In genomic region chr17:68310141-68310540, GRCh38 we compare ENCODE assay signal across 15 cellular contexts. TPM values are rescaled to one million over a fixed set of nuclear protein-coding genes. Genes with fewer than 3 reads are reported as not detected.
DNase-seq lines count a peak whose midpoint lies in the region; ATAC-seq, FAIRE-seq and TF ChIP-seq lines count a peak whose summit lies in the region.
"Had no signal": no experiment of that assay in that cellular context is flagged by ENCODE, and none has a peak within 500 bp of the region (broad histone marks: within the 10 kb centered on the region; RNA-seq: fewer than 3 reads in every experiment).

No MANE protein-coding gene starts in this region.

- H3K4me2 ChIP-seq in HepG2 (ENCODE audit: low read depth, low read length): no peak overlapping the region

- H3K4me1 ChIP-seq in HepG2 (ENCODE audit: insufficient read depth, low read length) (peaks cover 59% of the 10 kb centered on the region), right lobe of liver (peaks cover 0 to 5% (median 2%) of the 10 kb centered on the region in 4 donors), suprapubic skin (peaks cover 11% of the 10 kb centered on the region), upper lobe of left lung (peaks cover 0 to 11% (median 6%) of the 10 kb centered on the region in 4 donors)

- no peak overlapping the region for H3K27ac ChIP-seq in HepG2 (ENCODE audit: extremely low read length, insufficient read depth, low read length)
- no peak overlapping the region for H3K27ac ChIP-seq in right lobe of liver
- no peak overlapping the region for H3K27ac ChIP-seq in suprapubic skin
- no peak overlapping the region for H3K27ac ChIP-seq in upper lobe of left lung
- H3K27ac ChIP-seq: SJSA1, upper lobe of right lung had no signal

- H3K4me3 Mint-ChIP-seq in activated CD8-positive, alpha-beta T cell treated with anti-CD3 and anti-CD28 coated beads for 36 hours: no peak overlapping the region
- no peak overlapping the region for H3K4me3 Mint-ChIP-seq in activated naive CD8-positive, alpha-beta T cell treated with anti-CD3 and anti-CD28 coated beads, Interleukin-2, amount 50 U/mL, for 24 hours
- no peak overlapping the region for H3K4me3 Mint-ChIP-seq in stimulated activated effector memory CD8-positive, alpha-beta T cell treated with anti-CD3 and anti-CD28 coated beads, Interleukin-12 subunit alpha, Interleukin-12 subunit beta, amount 100 ng/mL, for 72 hours
- H3K4me3 Mint-ChIP-seq: activated B cell treated with CpG ODN at 0.5 μM for 24 hours had no signal

- TF ChIP-seq EP300 in HepG2 (IDR thresholded peaks at IDR 0.05; ENCODE audit: low read depth in 2 of 2, low read length in 2 of 2) (no peak; a peak in 1 of 4 replicates), HepG2 (CRISPR knock-in tag; IDR thresholded peaks at IDR 0.05; ENCODE audit: borderline replicate concordance) (no peak), suprapubic skin (IDR thresholded peaks at IDR 0.05) (no peak), upper lobe of left lung (IDR thresholded peaks at IDR 0.05) (no peak)

- no peak overlapping the region for H3K27ac Mint-ChIP-seq in activated CD8-positive, alpha-beta T cell treated with anti-CD3 and anti-CD28 coated beads for 36 hours
- no peak overlapping the region for H3K27ac Mint-ChIP-seq in activated naive CD8-positive, alpha-beta T cell treated with anti-CD3 and anti-CD28 coated beads, Interleukin-2, amount 50 U/mL, for 24 hours
- no peak overlapping the region for H3K27ac Mint-ChIP-seq in stimulated activated effector memory CD8-positive, alpha-beta T cell treated with anti-CD3 and anti-CD28 coated beads, Interleukin-12 subunit alpha, Interleukin-12 subunit beta, amount 100 ng/mL, for 72 hours
- H3K27ac Mint-ChIP-seq: activated B cell treated with CpG ODN at 0.5 μM for 24 hours had no signal

- POLR2A ChIA-PET in HepG2 (lab: Yijun Ruan, JAX): no interaction called here
- POLR2A ChIA-PET in activated CD8-positive, alpha-beta T cell treated with anti-CD3 and anti-CD28 coated beads for 36 hours (lab: Charles Lee): interaction anchor here (0.8 kb wide), 1 partner anchor 10 kb away, joined by 3 read pairs; no protein-coding TSS in a partner anchor

- intact Hi-C loops in HepG2 (cut with micrococcal nuclease; ENCODE audit: unreplicated experiment): no loop called here
- intact Hi-C loops in right lobe of liver (cut with DNase I): no loop called here
- intact Hi-C loops in activated CD8-positive, alpha-beta T cell treated with anti-CD3 and anti-CD28 coated beads for 36 hours (cut with micrococcal nuclease): no loop called here

- no peaks in the 10 kb centered on the region for H4K20me1 ChIP-seq in HepG2 (ENCODE audit: insufficient read depth, low read length)

- TF ChIP-seq POLR2A in HepG2 (IDR thresholded peaks at IDR 0.05; ENCODE audit: insufficient read depth in 1 of 2, low read depth in 2 of 2, low read length in 2 of 2) (no peak), right lobe of liver (IDR thresholded peaks at IDR 0.05) (no peak), suprapubic skin (IDR thresholded peaks at IDR 0.05) (no peak), upper lobe of left lung (IDR thresholded peaks at IDR 0.05) (no peak)

- H3K9ac ChIP-seq in HepG2 (ENCODE audit: insufficient read depth, low read depth, low read length): no peak overlapping the region

- CTCF ChIA-PET in HepG2 (lab: Yijun Ruan, JAX; ENCODE audit: low intra/inter-chr PET ratio, low total read pairs): no interaction called here
- CTCF ChIA-PET in activated CD8-positive, alpha-beta T cell treated with anti-CD3 and anti-CD28 coated beads for 36 hours (lab: Charles Lee): interaction anchor here (0.7 to 1.3 kb wide), 3 partner anchors 9 to 25 kb away, joined by 3 to 4 read pairs (median 3); no protein-coding TSS in a partner anchor

- no peaks in the 10 kb centered on the region for H3K27me3 ChIP-seq in HepG2 (ENCODE audit: control insufficient read depth in 1 of 2, insufficient read depth in 2 of 2, low read length in 2 of 2)
- H3K27me3 ChIP-seq in right lobe of liver: no peaks in the 10 kb centered on the region
- no peaks in the 10 kb centered on the region for H3K27me3 ChIP-seq in suprapubic skin
- H3K27me3 ChIP-seq in upper lobe of left lung: no peaks in the 10 kb centered on the region
- H3K27me3 ChIP-seq: SJSA1, upper lobe of right lung had no signal

- no peak for TF ChIP-seq CTCF in HepG2 (CRISPR knock-in tag; IDR thresholded peaks at IDR 0.05)
- TF ChIP-seq CTCF in right lobe of liver (IDR thresholded peaks at IDR 0.05): no peak
- no peak for TF ChIP-seq CTCF in activated CD8-positive, alpha-beta T cell treated with anti-CD3 and anti-CD28 coated beads for 36 hours (IDR thresholded peaks at IDR 0.05)
- no peak for TF ChIP-seq CTCF in suprapubic skin (IDR thresholded peaks at IDR 0.05)
- no peak for TF ChIP-seq CTCF in upper lobe of left lung (IDR thresholded peaks at IDR 0.05)

- no peak for TF ChIP-seq RAD21 in HepG2 (CRISPR knock-in tag; IDR thresholded peaks at IDR 0.05)

- H3K9me3 ChIP-seq in HepG2 (ENCODE audit: low read length): no peaks in the 10 kb centered on the region
- H3K9me3 ChIP-seq in right lobe of liver: no peaks in the 10 kb centered on the region
- no peaks in the 10 kb centered on the region for H3K9me3 ChIP-seq in suprapubic skin
- no peaks in the 10 kb centered on the region for H3K9me3 ChIP-seq in upper lobe of left lung
- H3K9me3 ChIP-seq: SJSA1, upper lobe of right lung had no signal

- no peaks in the 10 kb centered on the region for H3K79me2 ChIP-seq in HepG2 (ENCODE audit: insufficient read depth, low read length)

- H2AFZ ChIP-seq in HepG2 (ENCODE audit: low read length): no peak overlapping the region

- no TSS peak for BruUV-seq in HepG2 (replicated peaks; lab: Mats Ljungman, UMichigan)

- H3K36me3 ChIP-seq in HepG2 (replicated peaks in 1 of 2; ENCODE audit: control insufficient read depth in 1 of 2, insufficient read depth in 2 of 2, low read length in 2 of 2): no peaks in the 10 kb centered on the region; a peak in 1 of 5 replicates
- no peaks in the 10 kb centered on the region for H3K36me3 ChIP-seq in right lobe of liver
- no peaks in the 10 kb centered on the region for H3K36me3 ChIP-seq in suprapubic skin
- H3K36me3 ChIP-seq in upper lobe of left lung: no peaks in the 10 kb centered on the region
- H3K36me3 ChIP-seq: SJSA1, upper lobe of right lung had no signal

- ATAC-seq in HepG2 (no peak), right lobe of liver (no peak), upper lobe of left lung (ENCODE audit: low FRiP score in 2 of 2) (no peak)
- ATAC-seq in activated CD8-positive, alpha-beta T cell treated with anti-CD3 and anti-CD28 coated beads for 36 hours: peak; percentile 96
- peak; percentile 86 for ATAC-seq in activated naive CD8-positive, alpha-beta T cell treated with anti-CD3 and anti-CD28 coated beads, Interleukin-2, amount 50 U/mL, for 24 hours
- ATAC-seq in stimulated activated effector memory CD8-positive, alpha-beta T cell treated with anti-CD3 and anti-CD28 coated beads, Interleukin-12 subunit alpha, Interleukin-12 subunit beta, amount 100 ng/mL, for 72 hours: peak; percentile 87
- ATAC-seq: upper lobe of right lung had no signal

- peaks cover 5% of the 10 kb centered on the region for H3K36me3 Mint-ChIP-seq in activated CD8-positive, alpha-beta T cell treated with anti-CD3 and anti-CD28 coated beads for 36 hours (ENCODE audit: low read depth)
- peaks cover 7% of the 10 kb centered on the region for H3K36me3 Mint-ChIP-seq in activated naive CD8-positive, alpha-beta T cell treated with anti-CD3 and anti-CD28 coated beads, Interleukin-2, amount 50 U/mL, for 24 hours (ENCODE audit: low read depth)
- peaks cover 4% of the 10 kb centered on the region for H3K36me3 Mint-ChIP-seq in stimulated activated effector memory CD8-positive, alpha-beta T cell treated with anti-CD3 and anti-CD28 coated beads, Interleukin-12 subunit alpha, Interleukin-12 subunit beta, amount 100 ng/mL, for 72 hours

- no peak for FAIRE-seq in HepG2 (lab: Jason Lieb, UNC)

- no peak overlapping the region for H3K4me3 ChIP-seq in HepG2 (replicated peaks in 1 of 3; ENCODE audit: insufficient read depth in 1 of 3, low read depth in 2 of 3, low read length in 3 of 3)
- no peak overlapping the region for H3K4me3 ChIP-seq in right lobe of liver
- no peak overlapping the region for H3K4me3 ChIP-seq in suprapubic skin
- H3K4me3 ChIP-seq in upper lobe of left lung: no peak overlapping the region
- H3K4me3 ChIP-seq: SJSA1, upper lobe of right lung had no signal

- H3K4me1 Mint-ChIP-seq in activated CD8-positive, alpha-beta T cell treated with anti-CD3 and anti-CD28 coated beads for 36 hours (ENCODE audit: low read depth): peaks cover 44% of the 10 kb centered on the region
- H3K4me1 Mint-ChIP-seq in activated naive CD8-positive, alpha-beta T cell treated with anti-CD3 and anti-CD28 coated beads, Interleukin-2, amount 50 U/mL, for 24 hours: peaks cover 54% of the 10 kb centered on the region
- peaks cover 43% of the 10 kb centered on the region for H3K4me1 Mint-ChIP-seq in stimulated activated effector memory CD8-positive, alpha-beta T cell treated with anti-CD3 and anti-CD28 coated beads, Interleukin-12 subunit alpha, Interleukin-12 subunit beta, amount 100 ng/mL, for 72 hours

- no peaks in the 10 kb centered on the region for H3K9me3 Mint-ChIP-seq in activated CD8-positive, alpha-beta T cell treated with anti-CD3 and anti-CD28 coated beads for 36 hours
- no peaks in the 10 kb centered on the region for H3K9me3 Mint-ChIP-seq in activated naive CD8-positive, alpha-beta T cell treated with anti-CD3 and anti-CD28 coated beads, Interleukin-2, amount 50 U/mL, for 24 hours
- H3K9me3 Mint-ChIP-seq in stimulated activated effector memory CD8-positive, alpha-beta T cell treated with anti-CD3 and anti-CD28 coated beads, Interleukin-12 subunit alpha, Interleukin-12 subunit beta, amount 100 ng/mL, for 72 hours: no peaks in the 10 kb centered on the region
- H3K9me3 Mint-ChIP-seq: activated B cell treated with CpG ODN at 0.5 μM for 24 hours had no signal

- H3K27me3 Mint-ChIP-seq in activated CD8-positive, alpha-beta T cell treated with anti-CD3 and anti-CD28 coated beads for 36 hours: no peaks in the 10 kb centered on the region
- H3K27me3 Mint-ChIP-seq in activated naive CD8-positive, alpha-beta T cell treated with anti-CD3 and anti-CD28 coated beads, Interleukin-2, amount 50 U/mL, for 24 hours: no peaks in the 10 kb centered on the region
- H3K27me3 Mint-ChIP-seq: activated B cell treated with CpG ODN at 0.5 μM for 24 hours had no signal

- no peak for DNase-seq in HepG2 (ENCODE audit: low spot score)
- no peak for DNase-seq in right lobe of liver
- DNase-seq in activated CD8-positive, alpha-beta T cell treated with anti-CD3 and anti-CD28 coated beads for 36 hours: peak; percentile 83
- DNase-seq in activated naive CD8-positive, alpha-beta T cell treated with anti-CD3 and anti-CD28 coated beads, Interleukin-2, amount 50 U/mL, for 24 hours: peak; percentile 47
- DNase-seq in stimulated activated effector memory CD8-positive, alpha-beta T cell treated with anti-CD3 and anti-CD28 coated beads, Interleukin-12 subunit alpha, Interleukin-12 subunit beta, amount 100 ng/mL, for 72 hours (ENCODE audit: low spot score in 2 of 2): no peak
- DNase-seq in suprapubic skin (ENCODE audit: low spot score in 2 of 2): no peak
- no peak for DNase-seq in NCI-H2029 treated with DMSO at 0.1 percent for 48 hours (lab: John Stamatoyannopoulos, UW)
- no peak for DNase-seq in upper lobe of left lung
- DNase-seq: activated B cell treated with CpG ODN at 0.5 μM for 24 hours, hypothalamus, NCI-H1105 treated with DMSO at 0.1 percent for 48 hours, NCI-H526 treated with DMSO at 0.1 percent for 48 hours, upper lobe of right lung had no signal

- in situ Hi-C loops in HepG2 (cut with HindIII; ENCODE audit: extremely low pct_ligation_motif_present, low pct_unique_long_range_greater_than_20kb): no loop called here

- WGBS in HepG2 (ENCODE audit: low lambda C conversion rate): 92% methylated on average over 8 of the region's 8 CpGs
- WGBS in right lobe of liver (ENCODE audit: insufficient coverage, low coverage, low lambda C conversion rate, missing lambda C conversion rate): 81% methylated on average over 4 of the region's 8 CpGs
- WGBS in suprapubic skin: 85% methylated on average over 8 of the region's 8 CpGs
- 89 to 93% methylated on average over 8 of the region's 8 CpGs for WGBS in upper lobe of left lung, 2 donors

RNA-seq across cellular contexts. Expression of gene ARSG, which starts 18.8 kb away (rescaled TPM):
- total RNA-seq in HepG2 (2016; rRNA removed; fragmentation: Illumina TruSeq; extraction: Trizol) (3.7 and 4.1 TPM in 2 replicates), right lobe of liver (1 to 10 TPM; 1.2 to 3.3 (median 2.5) TPM), suprapubic skin (10 to 100 TPM in 3 of 4 donors, 1 to 10 TPM in 1; 7.7 to 12.7 (median 10.7) TPM), upper lobe of left lung (10 to 100 TPM in 2 of 6 donors, 1 to 10 TPM in 4; 3.6 to 16.8 (median 7.7) TPM)
- total RNA-seq in HepG2 (2016; cell fraction: cytosol; rRNA removed; fragmentation: Illumina TruSeq; extraction: Trizol; ENCODE audit: low read depth): 10.0 and 10.5 TPM in 2 replicates
- 2.8 and 4.2 TPM in 2 replicates for total RNA-seq in HepG2 (2016; cell fraction: insoluble cytoplasmic fraction; rRNA removed; fragmentation: Illumina TruSeq; extraction: Trizol)
- total RNA-seq in HepG2 (2016; cell fraction: membrane; rRNA removed; fragmentation: Illumina TruSeq; extraction: Trizol): 8.1 and 9.2 TPM in 2 replicates
- 4.0 and 4.3 TPM in 2 replicates for total RNA-seq in HepG2 (2016; cell fraction: nucleus; rRNA removed; fragmentation: Illumina TruSeq; extraction: Trizol)
- polyA plus RNA-seq in HepG2 (2011; rRNA removed): 15.2 and 15.9 TPM in 2 replicates
- polyA plus RNA-seq in HepG2 (2011; cell fraction: cytosol; rRNA removed): 11.5 and 13.0 TPM in 2 replicates
- 26.9 and 29.6 TPM in 2 replicates for polyA plus RNA-seq in HepG2 (2011; cell fraction: nucleus; rRNA removed)
- polyA plus RNA-seq in HepG2 (2012): 7.0 and 8.7 TPM in 2 replicates
- polyA plus RNA-seq in HepG2 (2016; cell fraction: cytosol; fragmentation: Illumina TruSeq; extraction: Trizol; ENCODE audit: low read depth): 3.0 and 5.3 TPM in 2 replicates
- 2.2 and 2.8 TPM in 2 replicates for polyA plus RNA-seq in HepG2 (2016; cell fraction: insoluble cytoplasmic fraction; fragmentation: Illumina TruSeq; extraction: Trizol; ENCODE audit: low read depth)
- polyA plus RNA-seq in HepG2 (2016; cell fraction: membrane; fragmentation: Illumina TruSeq; extraction: Trizol; ENCODE audit: low read depth): 3.9 and 4.3 TPM in 2 replicates
- polyA plus RNA-seq in HepG2 (2016; cell fraction: nucleus; fragmentation: Illumina TruSeq; extraction: Trizol; ENCODE audit: insufficient read depth, low read depth): 4.4 and 5.4 TPM in 2 replicates
- 45.9 and 48.0 TPM in 2 replicates for polyA minus RNA-seq in HepG2 (2011; rRNA and poly(A)+ RNA removed; ENCODE audit: low replicate concordance)
- 8.9 and 10.0 TPM in 2 replicates for polyA minus RNA-seq in HepG2 (2011; cell fraction: cytosol; rRNA and poly(A)+ RNA removed)
- 38.7 and 40.7 TPM in 2 replicates for polyA minus RNA-seq in HepG2 (2011; cell fraction: nucleus; rRNA and poly(A)+ RNA removed)
- total RNA-seq in activated CD8-positive, alpha-beta T cell treated with anti-CD3 and anti-CD28 coated beads for 36 hours: 1 to 10 TPM; 7.2 to 8.4 TPM
- total RNA-seq: SJSA1 had no signal

RNA-seq across cellular contexts. Expression of gene SLC16A6, which starts 19.2 kb away (rescaled TPM):
- total RNA-seq in HepG2 (2016; rRNA removed; fragmentation: Illumina TruSeq; extraction: Trizol) (0.67 and 1.1 TPM in 2 replicates), right lobe of liver (1 to 10 TPM in 1 of 6 experiments, under 1 TPM in 5; 0.19 to 1.2 (median 0.45) TPM), suprapubic skin (1 to 10 TPM; 2.7 to 10.0 (median 5.1) TPM), upper lobe of left lung (1 to 10 TPM; 2.4 to 9.9 (median 6.5) TPM)
- total RNA-seq in HepG2 (2016; cell fraction: cytosol; rRNA removed; fragmentation: Illumina TruSeq; extraction: Trizol; ENCODE audit: low read depth): 0.51 TPM in 1 of 2 replicates, not detected in the other
- total RNA-seq in HepG2 (2016; cell fraction: insoluble cytoplasmic fraction; rRNA removed; fragmentation: Illumina TruSeq; extraction: Trizol): 1.1 and 1.3 TPM in 2 replicates
- 0.53 and 0.69 TPM in 2 replicates for total RNA-seq in HepG2 (2016; cell fraction: membrane; rRNA removed; fragmentation: Illumina TruSeq; extraction: Trizol)
- total RNA-seq in HepG2 (2016; cell fraction: nucleus; rRNA removed; fragmentation: Illumina TruSeq; extraction: Trizol): 1.1 and 1.6 TPM in 2 replicates
- polyA plus RNA-seq in HepG2 (2011; rRNA removed): 27.2 and 44.7 TPM in 2 replicates
- polyA plus RNA-seq in HepG2 (2011; cell fraction: cytosol; rRNA removed): 33.2 and 35.3 TPM in 2 replicates
- polyA plus RNA-seq in HepG2 (2011; cell fraction: nucleus; rRNA removed): 13.0 and 13.3 TPM in 2 replicates
- polyA plus RNA-seq in HepG2 (2012): 5.7 and 9.7 TPM in 2 replicates
- polyA plus RNA-seq in HepG2 (2016; cell fraction: cytosol; fragmentation: Illumina TruSeq; extraction: Trizol; ENCODE audit: low read depth): 0.05 and 0.06 TPM in 2 replicates
- polyA plus RNA-seq in HepG2 (2016; cell fraction: insoluble cytoplasmic fraction; fragmentation: Illumina TruSeq; extraction: Trizol; ENCODE audit: low read depth): 0.59 and 0.61 TPM in 2 replicates
- 0.28 and 0.40 TPM in 2 replicates for polyA plus RNA-seq in HepG2 (2016; cell fraction: membrane; fragmentation: Illumina TruSeq; extraction: Trizol; ENCODE audit: low read depth)
- 1.5 TPM in 2 replicates for polyA plus RNA-seq in HepG2 (2016; cell fraction: nucleus; fragmentation: Illumina TruSeq; extraction: Trizol; ENCODE audit: insufficient read depth, low read depth)
- polyA minus RNA-seq in HepG2 (2011; rRNA and poly(A)+ RNA removed; ENCODE audit: low replicate concordance): 137 and 162 TPM in 2 replicates
- polyA minus RNA-seq in HepG2 (2011; cell fraction: cytosol; rRNA and poly(A)+ RNA removed): 56.6 and 65.6 TPM in 2 replicates
- 28.5 and 31.0 TPM in 2 replicates for polyA minus RNA-seq in HepG2 (2011; cell fraction: nucleus; rRNA and poly(A)+ RNA removed)
- total RNA-seq in activated CD8-positive, alpha-beta T cell treated with anti-CD3 and anti-CD28 coated beads for 36 hours: 1 to 10 TPM; 2.3 to 2.8 TPM
- total RNA-seq: epithelial cell of proximal tubule, SJSA1 had no signal

Comparison
In these comparisons a context has a peak if more than half of its experiments do, and no peak if none do; other contexts are left out.
1. ATAC-seq: peak in activated CD8-positive, alpha-beta T cell treated with anti-CD3 and anti-CD28 coated beads for 36 hours (single experiment), activated naive CD8-positive, alpha-beta T cell treated with anti-CD3 and anti-CD28 coated beads, Interleukin-2, amount 50 U/mL, for 24 hours (single experiment) and stimulated activated effector memory CD8-positive, alpha-beta T cell treated with anti-CD3 and anti-CD28 coated beads, Interleukin-12 subunit alpha, Interleukin-12 subunit beta, amount 100 ng/mL, for 72 hours (single experiment); none in HepG2 (single experiment), right lobe of liver (0 of 4) and upper lobe of left lung (0 of 2).
2. DNase-seq: peak in activated CD8-positive, alpha-beta T cell treated with anti-CD3 and anti-CD28 coated beads for 36 hours (single experiment) and activated naive CD8-positive, alpha-beta T cell treated with anti-CD3 and anti-CD28 coated beads, Interleukin-2, amount 50 U/mL, for 24 hours (single experiment); none in HepG2 (single experiment), right lobe of liver (0 of 3), stimulated activated effector memory CD8-positive, alpha-beta T cell treated with anti-CD3 and anti-CD28 coated beads, Interleukin-12 subunit alpha, Interleukin-12 subunit beta, amount 100 ng/mL, for 72 hours (0 of 2), suprapubic skin (0 of 2), NCI-H2029 treated with DMSO at 0.1 percent for 48 hours (single experiment) and upper lobe of left lung (0 of 2).